ENCODE assay signal across 1 cellular context in genomic region chr3:58463181-58463941, GRCh38.
TF ChIP-seq lines count a peak whose summit lies in the region.

No MANE protein-coding gene starts in this region.

TF ChIP-seq in HepG2, 621 proteins besides CTCF, POLR2A, EP300 and RAD21 (continued from another document):
- TF ChIP-seq RFX3 (CRISPR knock-in tag; IDR thresholded peaks at IDR 0.05): no peak
- TF ChIP-seq REPIN1 (CRISPR knock-in tag; IDR thresholded peaks at IDR 0.05; ENCODE audit: borderline replicate concordance, low read depth): no peak; the same call in 1 of the 2 replicates
- TF ChIP-seq HHEX (CRISPR knock-in tag; IDR thresholded peaks at IDR 0.05): no peak
- TF ChIP-seq ZFP90 (CRISPR knock-in tag; IDR thresholded peaks at IDR 0.05; ENCODE audit: borderline replicate concordance): no peak
TF ChIP-seq in HepG2: peak in this region for 112.
